Comparison of ENCODE assay signal across 22 cellular contexts in genomic region chr10:34811968-34812514, GRCh38. TPM values are rescaled to one million over a fixed set of nuclear protein-coding genes. Genes with fewer than 3 reads are reported as not detected.
A peak's percentile ranks its signal among the peaks of the same experiment; 100 is the strongest.
DNase-seq lines count a peak whose midpoint lies in the region; ATAC-seq and TF ChIP-seq lines count a peak whose summit lies in the region.
"Had no signal": no experiment of that assay in that cellular context is flagged by ENCODE, and none has a peak within 500 bp of the region (broad histone marks: within the 10 kb centered on the region; RNA-seq: fewer than 3 reads in every experiment).

No MANE protein-coding gene starts in this region.

- H2AK5ac ChIP-seq in mesenchymal stem cell (ENCODE audit: low read length, severe bottlenecking) (peak overlapping the region; percentile 74), trophoblast cell (ENCODE audit: low read length) (no peak overlapping the region)

- H3K27me3 ChIP-seq in left ventricle myocardium inferior (ENCODE audit: low read depth) (no peaks in the 10 kb centered on the region), mesenchymal stem cell (ENCODE audit: control insufficient read depth in 1 of 2, insufficient read depth in 1 of 2, low read length in 2 of 2) (no peaks in the 10 kb centered on the region), trophoblast cell (ENCODE audit: insufficient read depth, low read length) (no peaks in the 10 kb centered on the region)
- H3K27me3 ChIP-seq: cardiac muscle cell, upper lobe of left lung had no signal

- H3K79me1 ChIP-seq in mesenchymal stem cell (replicated peaks; ENCODE audit: low read length, poor library complexity, severe bottlenecking), result peaks cover under 1% of the 10 kb centered on the region
- peaks cover 11% of the 10 kb centered on the region for H3K79me1 ChIP-seq in trophoblast cell (ENCODE audit: low read length)

- no peak overlapping the region for H2BK15ac ChIP-seq in mesenchymal stem cell (ENCODE audit: low read depth, poor library complexity, severe bottlenecking)

- H3K9me3 Mint-ChIP-seq in brain, result peaks cover 0 to 4% (median 0%) of the 10 kb centered on the region in 5 experiments
- H3K9me3 Mint-ChIP-seq: activated T-helper 2 cell treated with anti-CD3 and anti-CD28 coated beads, Interferon-gamma antibody, Interleukin-2, Interleukin-4, amounts not matched to agents 10 μg/mL and 5 μg/mL and 100 μg/mL, durations not matched to agents 14 hours and 24 hours and 36 hours; stimulated activated naive CD8-positive, alpha-beta T cell treated with anti-CD3 and anti-CD28 coated beads, Interleukin-15, amount 100 ng/mL, for 72 hours had no signal

- peaks cover 76% of the 10 kb centered on the region for H3K4me1 ChIP-seq in left ventricle myocardium inferior
- peaks cover 33% of the 10 kb centered on the region for H3K4me1 ChIP-seq in mesenchymal stem cell (ENCODE audit: control insufficient read depth, insufficient read depth, low read depth, low read length)
- H3K4me1 ChIP-seq in trophoblast cell (ENCODE audit: control insufficient read depth in 1 of 2, insufficient read depth in 2 of 2, low read length in 2 of 2), result peaks cover 0 to 9% of the 10 kb centered on the region in 2 experiments

- H3K9me3 ChIP-seq in left ventricle myocardium inferior (replicated peaks) (no peaks in the 10 kb centered on the region), mesenchymal stem cell (ENCODE audit: control insufficient read depth, low read length) (no peaks in the 10 kb centered on the region), trophoblast cell (ENCODE audit: insufficient read depth, low read depth, low read length) (no peaks in the 10 kb centered on the region)
- H3K9me3 ChIP-seq: upper lobe of left lung had no signal

- H3K4ac ChIP-seq in mesenchymal stem cell (ENCODE audit: low read depth in 1 of 2, low read length in 2 of 2), result no peak overlapping the region
- no peak overlapping the region for H3K4ac ChIP-seq in trophoblast cell (ENCODE audit: low read depth, low read length)

- H3K4me2 ChIP-seq in mesenchymal stem cell (ENCODE audit: low read length, poor library complexity, severe bottlenecking), result peak overlapping the region; percentile 20
- no peak overlapping the region for H3K4me2 ChIP-seq in trophoblast cell (ENCODE audit: low read length)

- H4K12ac ChIP-seq in trophoblast cell (ENCODE audit: low read depth, low read length), result no peak overlapping the region

- H3K9ac ChIP-seq in mesenchymal stem cell (ENCODE audit: low read length) (peak overlapping the region; percentile 89), trophoblast cell (ENCODE audit: low read length) (no peak overlapping the region)

- no peak for DNase-seq in left ventricle myocardium inferior
- DNase-seq in left ventricle myocardium superior, result no peak
- DNase-seq in mesenchymal stem cell, result peak; percentile 38
- DNase-seq in stimulated activated CD8-positive, alpha-beta memory T cell treated with anti-CD3 and anti-CD28 coated beads, Interleukin-4, amount 100 ng/mL, for 48 hours, result no peak
- DNase-seq in T-helper 2 cell, result no peak
- DNase-seq in trophoblast cell, result no peak
- DNase-seq: activated CD4-positive, alpha-beta T cell treated with anti-CD3 and anti-CD28 coated beads for 4 hours; activated CD8-positive, alpha-beta memory T cell treated with anti-CD3 and anti-CD28 coated beads, Interleukin-2, amount 10 ng/mL, durations not matched to agents 7 days and 5 days; C1 segment of cervical spinal cord; dermis blood vessel endothelial cell; NCI-H2029; NCI-H526; Right ventricle myocardium superior; stimulated activated naive CD8-positive, alpha-beta T cell treated with anti-CD3 and anti-CD28 coated beads, Interleukin-15, amount 100 ng/mL, for 72 hours; upper lobe of left lung had no signal

- peaks cover 15% of the 10 kb centered on the region for H3K79me2 ChIP-seq in trophoblast cell (ENCODE audit: control insufficient read depth, insufficient read depth, low read length, poor library complexity)

- H2BK5ac ChIP-seq in mesenchymal stem cell (ENCODE audit: low read depth, low read length, poor library complexity, severe bottlenecking) (no peak overlapping the region), trophoblast cell (ENCODE audit: low read depth, low read length, poor library complexity) (no peak overlapping the region)

- H3K23ac ChIP-seq in mesenchymal stem cell (ENCODE audit: low read length in 2 of 2) (peak overlapping the region in 1 of 2 experiments; percentile 70), trophoblast cell (ENCODE audit: low read length) (no peak overlapping the region)

- ATAC-seq in left ventricle myocardium superior, result no peak
- ATAC-seq in HG02678 (IDR thresholded peaks at IDR 0.05; ENCODE audit: unreplicated experiment), result no peak
- ATAC-seq: activated CD8-positive, alpha-beta memory T cell treated with anti-CD3 and anti-CD28 coated beads, Interleukin-2, amount 10 ng/mL, durations not matched to agents 7 days and 5 days; left lobe of liver; stimulated activated naive CD8-positive, alpha-beta T cell treated with anti-CD3 and anti-CD28 coated beads, Interleukin-15, amount 100 ng/mL, for 72 hours had no signal

- intact Hi-C loops in left ventricle myocardium inferior (cut with micrococcal nuclease) (loop anchor here (10.0 kb wide), 1 partner anchor 87 kb away; no protein-coding TSS in a partner anchor), left ventricle myocardium superior (cut with micrococcal nuclease) (loop anchor here (10.0 kb wide), 1 partner anchor 137 kb away; no protein-coding TSS in a partner anchor)

- H3K18ac ChIP-seq in mesenchymal stem cell (ENCODE audit: low read depth in 1 of 2, low read length in 2 of 2), result peak overlapping the region in 1 of 2 experiments; percentile 80
- H3K18ac ChIP-seq in trophoblast cell (ENCODE audit: low read length), result no peak overlapping the region

- peaks cover 11% of the 10 kb centered on the region for H3K27me3 Mint-ChIP-seq in brain

- WGBS in mesenchymal stem cell, result no CpG with 5 or more reads among the region's 1 CpG
- WGBS in trophoblast cell (ENCODE audit: extremely low coverage, insufficient coverage, insufficient read length), result no CpG with 5 or more reads among the region's 1 CpG

- no peak overlapping the region for H2BK120ac ChIP-seq in mesenchymal stem cell (ENCODE audit: low read depth, low read length)
- no peak overlapping the region for H2BK120ac ChIP-seq in trophoblast cell (ENCODE audit: insufficient read depth, low read length, poor library complexity)

- H3K36me3 Mint-ChIP-seq in brain, result no peaks in the 10 kb centered on the region
- H3K36me3 Mint-ChIP-seq: activated CD8-positive, alpha-beta memory T cell treated with anti-CD3 and anti-CD28 coated beads, Interleukin-2, amount 10 ng/mL, durations not matched to agents 7 days and 5 days had no signal

- H3K36me3 ChIP-seq in left ventricle myocardium inferior (no peaks in the 10 kb centered on the region), mesenchymal stem cell (ENCODE audit: control insufficient read depth in 1 of 2, insufficient read depth in 2 of 2, low read depth in 1 of 2, low read length in 2 of 2) (no peaks in the 10 kb centered on the region), trophoblast cell (ENCODE audit: control insufficient read depth in 1 of 2, insufficient read depth in 2 of 2, low read length in 2 of 2) (no peaks in the 10 kb centered on the region)
- H3K36me3 ChIP-seq: cardiac muscle cell, upper lobe of left lung had no signal

- H3K4me1 Mint-ChIP-seq in brain, result peaks cover 72% of the 10 kb centered on the region

- no peak overlapping the region for H4K8ac ChIP-seq in mesenchymal stem cell (ENCODE audit: low read length)
- H4K8ac ChIP-seq in trophoblast cell (ENCODE audit: low read depth, low read length), result no peak overlapping the region

- H3K27ac ChIP-seq in left ventricle myocardium inferior (replicated peaks) (peak overlapping the region; percentile 13), mesenchymal stem cell (ENCODE audit: low read length, poor library complexity, severe bottlenecking) (peak overlapping the region; percentile 75), trophoblast cell (ENCODE audit: low read depth, low read length) (no peak overlapping the region)
- H3K27ac ChIP-seq: cardiac muscle cell, epithelial cell of prostate, HL-60, upper lobe of left lung had no signal

- H2AFZ ChIP-seq in mesenchymal stem cell (ENCODE audit: low read depth, low read length), result no peak overlapping the region
- H2AFZ ChIP-seq in trophoblast cell (ENCODE audit: insufficient read depth, low read length, poor library complexity), result no peak overlapping the region

- H3K14ac ChIP-seq in mesenchymal stem cell (ENCODE audit: low read length in 2 of 2) (peak overlapping the region in 1 of 2 experiments; percentile 35), trophoblast cell (ENCODE audit: low read length) (no peak overlapping the region)

- TF ChIP-seq CTCF in left ventricle myocardium inferior (IDR thresholded peaks at IDR 0.05; ENCODE audit: borderline replicate concordance), result no peak
- no peak for TF ChIP-seq CTCF in brain (conservative IDR thresholded peaks at IDR 0.05)

- H2BK12ac ChIP-seq in mesenchymal stem cell (ENCODE audit: low read length in 2 of 2) (peak overlapping the region in 1 of 2 experiments; percentile 51), trophoblast cell (ENCODE audit: low read length) (no peak overlapping the region)

- no peak overlapping the region for H4K91ac ChIP-seq in mesenchymal stem cell (ENCODE audit: low read length)
- no peak overlapping the region for H4K91ac ChIP-seq in trophoblast cell (ENCODE audit: low read depth, low read length)

- H3K4me3 ChIP-seq in left ventricle myocardium inferior (peak overlapping the region; percentile 95), mesenchymal stem cell (ENCODE audit: insufficient read depth in 1 of 2, low read depth in 1 of 2, low read length in 2 of 2) (no peak overlapping the region), trophoblast cell (ENCODE audit: low read depth, low read length) (no peak overlapping the region)
- H3K4me3 ChIP-seq: cardiac muscle cell, upper lobe of left lung had no signal

- H3K4me3 Mint-ChIP-seq in brain, result peak overlapping the region in 4 of 5 experiments; percentile 13 to 94 (median 92)
- H3K4me3 Mint-ChIP-seq: activated CD8-positive, alpha-beta memory T cell treated with anti-CD3 and anti-CD28 coated beads, Interleukin-2, amount 10 ng/mL, durations not matched to agents 7 days and 5 days; stimulated activated naive CD8-positive, alpha-beta T cell treated with anti-CD3 and anti-CD28 coated beads, Interleukin-15, amount 100 ng/mL, for 72 hours had no signal

- peak overlapping the region in 2 of 5 experiments; percentile 3 to 55 for H3K27ac Mint-ChIP-seq in brain
- H3K27ac Mint-ChIP-seq: activated CD8-positive, alpha-beta memory T cell treated with anti-CD3 and anti-CD28 coated beads, Interleukin-2, amount 10 ng/mL, durations not matched to agents 7 days and 5 days; activated T-helper 2 cell treated with anti-CD3 and anti-CD28 coated beads, Interferon-gamma antibody, Interleukin-2, Interleukin-4, amounts not matched to agents 10 μg/mL and 5 μg/mL and 100 μg/mL, durations not matched to agents 14 hours and 24 hours and 36 hours had no signal

RNA-seq across cellular contexts. Expression of gene PARD3, which starts 3.1 kb away (rescaled TPM):
- 29.6 TPM for total RNA-seq in left ventricle myocardium inferior
- total RNA-seq in left ventricle myocardium superior, result 25.3 TPM
- polyA plus RNA-seq in brain (ENCODE audit: insufficient read depth, low read depth, low replicate concordance), result 33.7 TPM
- 37.3 TPM for polyA plus RNA-seq in mesenchymal stem cell (2013, experiment 1 of 2)
- polyA plus RNA-seq in mesenchymal stem cell (2013, experiment 2 of 2), result 35.9 TPM
- polyA plus RNA-seq in trophoblast cell (2013), result 35.9 and 38.6 TPM in 2 replicates
